ENCODE assay signal across 18 cellular contexts in genomic region chr6:123658848-123659247, GRCh38. TPM values are rescaled to one million over a fixed set of nuclear protein-coding genes. Genes with fewer than 3 reads are reported as not detected.
DNase-seq lines count a peak whose midpoint lies in the region; ATAC-seq, FAIRE-seq and TF ChIP-seq lines count a peak whose summit lies in the region.
"Had no signal": no experiment of that assay in that cellular context is flagged by ENCODE, and none has a peak within 500 bp of the region (broad histone marks: within the 10 kb centered on the region; RNA-seq: fewer than 3 reads in every experiment).

No MANE protein-coding gene starts in this region.

- FAIRE-seq in GM12892 (lab: Jason Lieb, UNC), result peak; percentile 50
- FAIRE-seq: H54 had no signal

- DNase-seq in GM12892 (ENCODE audit: insufficient read length) (no peak), NCI-H2107 (lab: John Stamatoyannopoulos, UW) (peak; percentile 10), NCI-H2171 treated with DMSO at 0.1 percent for 48 hours (lab: John Stamatoyannopoulos, UW) (peak; percentile 87), SJCRH30 (no peak)
- DNase-seq in activated T-cell treated with anti-CD3 and anti-CD28 coated beads, Interleukin-2, amount 50 U/mL, for 48 hours, result no peak
- DNase-seq: 8988T; ACHN; CD4-positive, CD25-positive, alpha-beta regulatory T cell; DMS53; GF-D8; GM23248 had no signal

- no peak overlapping the region for H3K4me3 ChIP-seq in neuron (ENCODE audit: low read length)
- H3K4me3 ChIP-seq in SJCRH30, result no peak overlapping the region
- H3K4me3 ChIP-seq: BLaER1 treated with 17β-estradiol and CSF1 and Interleukin-3, amounts not matched to agents 10 nM and 100 nM; GM23248 had no signal

- ATAC-seq in HG02642 (IDR thresholded peaks at IDR 0.05; ENCODE audit: poor library complexity, unreplicated experiment), result no peak
- no peak for ATAC-seq in GM21528 (IDR thresholded peaks at IDR 0.05; ENCODE audit: low FRiP score, unreplicated experiment)
- ATAC-seq: HCT116 had no signal

- H3K36me3 ChIP-seq in neuron (ENCODE audit: insufficient read depth, low read length) (no peaks in the 10 kb centered on the region), SJCRH30 (no peaks in the 10 kb centered on the region)
- H3K36me3 ChIP-seq: BLaER1 treated with 17β-estradiol and CSF1 and Interleukin-3, amounts not matched to agents 10 nM and 100 nM had no signal

- H3K4me1 ChIP-seq in neuron (ENCODE audit: insufficient read depth, low read length), result peaks cover 12% of the 10 kb centered on the region
- H3K4me1 ChIP-seq in SJCRH30, result no peaks in the 10 kb centered on the region
- H3K4me1 ChIP-seq: BLaER1 treated with 17β-estradiol and CSF1 and Interleukin-3, amounts not matched to agents 10 nM and 100 nM had no signal

- H3K27ac ChIP-seq in SJCRH30, result no peak overlapping the region
- H3K27ac ChIP-seq: BLaER1 treated with 17β-estradiol and CSF1 and Interleukin-3, amounts not matched to agents 10 nM and 100 nM; GM23248 had no signal

- H3K9me3 ChIP-seq in neuron (ENCODE audit: low read length), result no peaks in the 10 kb centered on the region
- H3K9me3 ChIP-seq in SJCRH30 (replicated peaks), result no peaks in the 10 kb centered on the region
- H3K9me3 ChIP-seq: BLaER1 treated with 17β-estradiol and CSF1 and Interleukin-3, amounts not matched to agents 10 nM and 100 nM had no signal

- H3K27me3 ChIP-seq in neuron (ENCODE audit: insufficient read depth, low read length) (no peaks in the 10 kb centered on the region), SJCRH30 (peaks cover 4% of the 10 kb centered on the region; the same call in 1 of the 2 replicates)
- H3K27me3 ChIP-seq: BLaER1 treated with 17β-estradiol and CSF1 and Interleukin-3, amounts not matched to agents 10 nM and 100 nM had no signal

- peak overlapping the region; percentile 31 for H2AFZ ChIP-seq in neuron (ENCODE audit: low read depth, low read length)
- H2AFZ ChIP-seq: GM23248 had no signal

- TF ChIP-seq POLR2A in GM12892 (IDR thresholded peaks at IDR 0.05; ENCODE audit: low read depth, low read length), result no peak

RNA-seq across cellular contexts. Expression of gene TRDN, which starts 22.1 kb away (rescaled TPM):
- not detected for polyA plus RNA-seq in GM12892 (2012; ENCODE audit: missing spikeins)
- total RNA-seq in SJCRH30 (2014; rRNA removed; shearing (Covaris generic)), result 0.02 TPM in 1 of 2 replicates, not detected in the other
- total RNA-seq: CD4-positive, CD25-positive, alpha-beta regulatory T cell; GM23248; HT1080 had no signal
- polyA plus RNA-seq: CD4-positive, CD25-positive, alpha-beta regulatory T cell; GM23248 had no signal

Comparison
In these comparisons a context has a peak if more than half of its experiments do, and no peak if none do; other contexts are left out.
1. DNase-seq: peak in NCI-H2107 (single experiment) and NCI-H2171 treated with DMSO at 0.1 percent for 48 hours (single experiment); none in GM12892 (single experiment), SJCRH30 (0 of 2) and activated T-cell treated with anti-CD3 and anti-CD28 coated beads, Interleukin-2, amount 50 U/mL, for 48 hours (0 of 2).